35 cellular contexts compared by ENCODE assay signal in the genomic region with DNA sequence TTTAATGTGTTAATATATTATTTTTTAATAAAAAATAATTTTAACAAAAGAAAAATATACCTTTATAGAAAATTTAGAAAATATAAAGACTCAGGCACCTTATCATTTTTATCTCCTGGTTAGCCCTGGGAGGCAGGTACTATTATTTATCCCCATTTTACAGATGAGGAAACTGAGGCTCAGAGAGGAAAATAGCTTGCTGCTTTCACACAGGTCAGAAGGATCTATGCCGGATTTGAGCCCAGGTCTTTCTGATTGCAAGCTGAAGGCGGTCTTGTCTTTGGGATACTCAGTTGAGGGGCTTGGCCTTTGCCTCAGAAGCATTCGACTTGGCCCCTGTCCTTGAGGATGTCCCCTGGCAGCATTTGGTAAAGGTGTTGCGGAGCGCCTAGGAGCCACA. TPM values are rescaled to one million over a fixed set of nuclear protein-coding genes. Genes with fewer than 3 reads are reported as not detected.
"Had no signal": no experiment of that assay in that cellular context is flagged by ENCODE, and none has a peak within 500 bp of the region (broad histone marks: within the 10 kb centered on the region; RNA-seq: fewer than 3 reads in every experiment).

No MANE protein-coding gene starts in this region.

- H3K4me1 ChIP-seq: foreskin keratinocyte, pancreas had no signal

- H3K27me3 ChIP-seq: esophagus muscularis mucosa, foreskin keratinocyte, gastroesophageal sphincter, heart left ventricle, pancreas, sigmoid colon, testis, tibial artery had no signal

- H3K9me3 Mint-ChIP-seq: endodermal cell; natural killer cell treated with Interleukin-12 subunit alpha and Interleukin-12 subunit beta and Interleukin-15 and Interleukin-18, amount 100 ng/mL, for 72 hours; neural crest cell; stimulated activated effector memory CD8-positive, alpha-beta T cell treated with anti-CD3 and anti-CD28 coated beads, Interleukin-12 subunit alpha, Interleukin-12 subunit beta, amount 100 ng/mL, for 72 hours; type B pancreatic cell had no signal

- H3K4me3 Mint-ChIP-seq: endodermal cell; natural killer cell treated with Interleukin-12 subunit alpha and Interleukin-12 subunit beta and Interleukin-15 and Interleukin-18, amount 100 ng/mL, for 72 hours; neural crest cell; stimulated activated effector memory CD8-positive, alpha-beta T cell treated with anti-CD3 and anti-CD28 coated beads, Interleukin-12 subunit alpha, Interleukin-12 subunit beta, amount 100 ng/mL, for 72 hours; type B pancreatic cell had no signal

- H3K9me3 ChIP-seq: esophagus muscularis mucosa, gastroesophageal sphincter, heart left ventricle, lower lobe of right lung, neutrophil, pancreas, sigmoid colon, testis, tibial artery had no signal

- DNase-seq: cerebellar nuclear complex; cortex of kidney; endodermal cell; foreskin keratinocyte; heart left ventricle; hippocampal formation; left colon; left ventricle myocardium superior; lower lobe of right lung; pancreas; retina; sigmoid colon; stimulated activated CD4-positive, alpha-beta T cell treated with anti-CD3 and anti-CD28 coated beads, Interleukin-2, amount 100 ng/mL, for 24 hours; stimulated activated CD4-positive, alpha-beta T cell treated with anti-CD3 and anti-CD28 coated beads, Interleukin-4, amount 100 ng/mL, for 24 hours; stimulated activated naive CD8-positive, alpha-beta T cell treated with anti-CD3 and anti-CD28 coated beads, Interleukin-15, Interleukin-2, amounts not matched to agents 100 U/mL and 50 U/mL, for 24 hours; substantia nigra; testis; tibial artery had no signal

- H3K36me3 ChIP-seq: neutrophil, pancreas, sigmoid colon had no signal

- H3K27ac Mint-ChIP-seq: endodermal cell; natural killer cell treated with Interleukin-12 subunit alpha and Interleukin-12 subunit beta and Interleukin-15 and Interleukin-18, amount 100 ng/mL, for 72 hours had no signal

- H3K36me3 Mint-ChIP-seq: natural killer cell treated with Interleukin-12 subunit alpha and Interleukin-12 subunit beta and Interleukin-15 and Interleukin-18, amount 100 ng/mL, for 72 hours; stimulated activated effector memory CD8-positive, alpha-beta T cell treated with anti-CD3 and anti-CD28 coated beads, Interleukin-12 subunit alpha, Interleukin-12 subunit beta, amount 100 ng/mL, for 72 hours; type B pancreatic cell had no signal

- ATAC-seq: foreskin keratinocyte; gastroesophageal sphincter; left colon; lower lobe of right lung; natural killer cell treated with Interleukin-12 subunit alpha and Interleukin-12 subunit beta and Interleukin-15 and Interleukin-18, amount 100 ng/mL, for 72 hours; pancreas; stimulated activated effector memory CD8-positive, alpha-beta T cell treated with anti-CD3 and anti-CD28 coated beads, Interleukin-12 subunit alpha, Interleukin-12 subunit beta, amount 100 ng/mL, for 72 hours; stimulated activated naive CD8-positive, alpha-beta T cell treated with anti-CD3 and anti-CD28 coated beads, Interleukin-15, Interleukin-2, amounts not matched to agents 100 U/mL and 50 U/mL, for 24 hours had no signal

- H3K27me3 Mint-ChIP-seq: natural killer cell treated with Interleukin-12 subunit alpha and Interleukin-12 subunit beta and Interleukin-15 and Interleukin-18, amount 100 ng/mL, for 72 hours; type B pancreatic cell had no signal

- H3K4me3 ChIP-seq: esophagus muscularis mucosa, gastroesophageal sphincter, heart left ventricle, lower lobe of right lung, pancreas, sigmoid colon, testis, tibial artery had no signal

- FAIRE-seq: islet of Langerhans, pancreas had no signal

- H3K27ac ChIP-seq: epithelial cell of prostate, esophagus muscularis mucosa, foreskin keratinocyte, gastroesophageal sphincter, lower lobe of right lung, neutrophil, pancreas, sigmoid colon, testis, tibial artery had no signal

RNA-seq across cellular contexts. Expression of a gene that starts 25.1 kb away (rescaled TPM):
- total RNA-seq: dermis microvascular lymphatic vessel endothelial cell; fibroblast of lung; foreskin keratinocyte; kidney epithelial cell; left colon; lower lobe of right lung; mesenteric fat pad; natural killer cell treated with Interleukin-12 subunit alpha and Interleukin-12 subunit beta and Interleukin-15 and Interleukin-18, amount 100 ng/mL, for 72 hours; omental fat pad; posterior vena cava; pulmonary artery endothelial cell; skeletal muscle tissue had no signal
- polyA plus RNA-seq: fibroblast of lung, foreskin keratinocyte had no signal

RNA-seq across cellular contexts. Expression of a gene that starts 35.0 kb away (rescaled TPM):
- total RNA-seq: pulmonary artery endothelial cell had no signal
